ENCODE assay signal across 11 cellular contexts in genomic region chr5:96220610-96221390, GRCh38.
DNase-seq lines count a peak whose midpoint lies in the region; ATAC-seq and TF ChIP-seq lines count a peak whose summit lies in the region.
"Had no signal": no experiment of that assay in that cellular context is flagged by ENCODE, and none has a peak within 500 bp of the region (broad histone marks: within the 10 kb centered on the region; RNA-seq: fewer than 3 reads in every experiment).

No MANE protein-coding gene starts in this region.

- H3K9me3 Mint-ChIP-seq in T-cell, result peaks cover 0 to 3% (median 0%) of the 10 kb centered on the region in 3 donors

- H3K4me1 ChIP-seq in ACC112 (ENCODE audit: control insufficient read depth, insufficient read depth, low read length, unreplicated experiment), result peaks cover 31% of the 10 kb centered on the region

- peak overlapping the region; percentile 72 for H2AFZ ChIP-seq in ACC112 (ENCODE audit: low read length, unreplicated experiment)

- POLR2A ChIA-PET in T-cell (lab: Charles Lee), result no interaction called here

- no peak overlapping the region for H3K27ac Mint-ChIP-seq in T-cell
- H3K27ac Mint-ChIP-seq: stimulated activated naive B cell treated with anti-CD40 and anti-IgM and Interleukin-4, amounts not matched to agents 10 μg/mL and 1 μg/mL and 100 μg/mL, for 72 hours had no signal

- H3K27me3 ChIP-seq in ACC112 (ENCODE audit: insufficient read depth, low read length), result no peaks in the 10 kb centered on the region

- no peaks in the 10 kb centered on the region for H3K79me2 ChIP-seq in ACC112 (ENCODE audit: control insufficient read depth, insufficient read depth, low read length, unreplicated experiment)

- no peaks in the 10 kb centered on the region; the same call in 1 of the 2 replicates for H3K36me3 ChIP-seq in ACC112 (ENCODE audit: insufficient read depth, low read length)

- TF ChIP-seq CTCF in epithelial cell of esophagus (IDR thresholded peaks at IDR 0.05; ENCODE audit: insufficient read depth, low read depth, low read length, missing control alignments), result no peak

- DNase-seq in LHCN-M2 (ENCODE audit: low read depth) (peak; percentile 76), epithelial cell of esophagus (ENCODE audit: low read depth) (peak; percentile 86), T-cell (no peak), NCI-H1092 (lab: John Stamatoyannopoulos, UW) (no peak), NCI-H1105 treated with DMSO at 0.1 percent for 48 hours (lab: John Stamatoyannopoulos, UW) (no peak)
- DNase-seq in stimulated activated naive CD4-positive, alpha-beta T cell (lab: John Stamatoyannopoulos, UW), result no peak
- DNase-seq: Calu3; NCI-H526; stimulated activated naive B cell treated with anti-CD40 and anti-IgM and Interleukin-4, amounts not matched to agents 10 μg/mL and 1 μg/mL and 100 μg/mL, for 72 hours had no signal

- peaks cover 0 to 3% of the 10 kb centered on the region in 2 donors for H3K27me3 Mint-ChIP-seq in T-cell

- H3K4me1 Mint-ChIP-seq in T-cell, result no peaks in the 10 kb centered on the region
- H3K4me1 Mint-ChIP-seq: stimulated activated naive B cell treated with anti-CD40 and anti-IgM and Interleukin-4, amounts not matched to agents 10 μg/mL and 1 μg/mL and 100 μg/mL, for 72 hours had no signal

- H3K36me3 Mint-ChIP-seq in T-cell, result no peaks in the 10 kb centered on the region
- H3K36me3 Mint-ChIP-seq: stimulated activated naive B cell treated with anti-CD40 and anti-IgM and Interleukin-4, amounts not matched to agents 10 μg/mL and 1 μg/mL and 100 μg/mL, for 72 hours had no signal

- peak overlapping the region; percentile 11; the same call in 1 of the 2 replicates for H3K4me3 ChIP-seq in ACC112 (ENCODE audit: low read depth, low read length)
- no peak overlapping the region for H3K4me3 ChIP-seq in epithelial cell of esophagus (ENCODE audit: low read length)

- ATAC-seq in GM18873 (IDR thresholded peaks at IDR 0.05; ENCODE audit: low FRiP score, unreplicated experiment) (peak; percentile 83), T-cell (replicated peaks in 1 of 4) (no peak)

- H3K4me3 Mint-ChIP-seq in T-cell, result no peak overlapping the region
- H3K4me3 Mint-ChIP-seq: stimulated activated naive B cell treated with anti-CD40 and anti-IgM and Interleukin-4, amounts not matched to agents 10 μg/mL and 1 μg/mL and 100 μg/mL, for 72 hours had no signal

- H3K27ac ChIP-seq in ACC112 (ENCODE audit: low read depth, low read length), result peak overlapping the region; percentile 98

- CTCF ChIA-PET in T-cell (lab: Charles Lee), result no interaction called here

Comparison
In these comparisons a context has a peak if more than half of its experiments do, and no peak if none do; other contexts are left out.
1. DNase-seq: peak in LHCN-M2 (single experiment) and epithelial cell of esophagus (single experiment); none in T-cell (0 of 34), NCI-H1092 (single experiment), stimulated activated naive CD4-positive, alpha-beta T cell (0 of 6) and NCI-H1105 treated with DMSO at 0.1 percent for 48 hours (single experiment).